In genomic region chr21:29091032-29091431, GRCh38 we compare ENCODE assay signal across 12 cellular contexts. TPM values are rescaled to one million over a fixed set of nuclear protein-coding genes. Genes with fewer than 3 reads are reported as not detected.
A peak's percentile ranks its signal among the peaks of the same experiment; 100 is the strongest.
DNase-seq lines count a peak whose midpoint lies in the region; ATAC-seq and TF ChIP-seq lines count a peak whose summit lies in the region.
"Had no signal": no experiment of that assay in that cellular context is flagged by ENCODE, and none has a peak within 500 bp of the region (broad histone marks: within the 10 kb centered on the region; RNA-seq: fewer than 3 reads in every experiment).

No MANE protein-coding gene starts in this region.

- no peak overlapping the region for H3K4me3 ChIP-seq in neural progenitor cell

- no peaks in the 10 kb centered on the region for H3K27me3 Mint-ChIP-seq in neural progenitor cell (ENCODE audit: insufficient read depth, low read depth)

- H2AFZ ChIP-seq in neural progenitor cell (replicated peaks), result no peak overlapping the region

- no peaks in the 10 kb centered on the region for H3K79me2 ChIP-seq in neural progenitor cell (ENCODE audit: low read depth)

- H3F3A ChIP-seq in neural progenitor cell (ENCODE audit: low read depth), result no peaks in the 10 kb centered on the region

- H3K27me3 ChIP-seq in neural progenitor cell, result no peaks in the 10 kb centered on the region

- no peaks in the 10 kb centered on the region for H3K36me3 Mint-ChIP-seq in neural progenitor cell

- no peaks in the 10 kb centered on the region for H3K36me3 ChIP-seq in neural progenitor cell

- no peaks in the 10 kb centered on the region for H4K20me1 ChIP-seq in neural progenitor cell (ENCODE audit: low read depth)

- ATAC-seq in GM21526 (IDR thresholded peaks at IDR 0.05; ENCODE audit: low FRiP score, unreplicated experiment), result no peak

- H3K9me3 ChIP-seq in neural progenitor cell (ENCODE audit: low read depth), result no peaks in the 10 kb centered on the region

- H3K9me3 Mint-ChIP-seq in neural progenitor cell, result no peaks in the 10 kb centered on the region
- H3K9me3 Mint-ChIP-seq: T-helper 1 cell treated with Interleukin-12 subunit alpha and Interleukin-12 subunit beta and Interleukin-4 antibody, amounts not matched to agents 30 μg/mL and 1 μg/mL, for 36 hours had no signal

- DNase-seq in ELR (ENCODE audit: low read depth) (peak; percentile 92), NCI-H69 (lab: John Stamatoyannopoulos, UW) (peak; percentile 8), dermis blood vessel endothelial cell (peak; percentile 52), renal cortical epithelial cell (ENCODE audit: low read depth) (peak; percentile 80), neural progenitor cell (ENCODE audit: low spot score) (no peak), pons (ENCODE audit: low spot score) (no peak)
- DNase-seq: activated CD4-positive, alpha-beta T cell treated with anti-CD3 and anti-CD28 coated beads, Interleukin-2, amount 50 U/mL, for 48 hours; DMS153; effector memory CD4-positive, alpha-beta T cell; NCI-H1417 treated with DMSO at 0.1 percent for 48 hours had no signal

- H3K4me3 Mint-ChIP-seq in neural progenitor cell, result no peak overlapping the region
- H3K4me3 Mint-ChIP-seq: T-helper 1 cell treated with Interleukin-12 subunit alpha and Interleukin-12 subunit beta and Interleukin-4 antibody, amounts not matched to agents 30 μg/mL and 1 μg/mL, for 36 hours had no signal

- peaks cover 14% of the 10 kb centered on the region for H3K4me1 ChIP-seq in neural progenitor cell

- H3K4me2 ChIP-seq in neural progenitor cell, result no peak overlapping the region

- H3K9ac ChIP-seq in neural progenitor cell, result no peak overlapping the region

- peaks cover 11% of the 10 kb centered on the region for H3K4me1 Mint-ChIP-seq in neural progenitor cell

- no peak overlapping the region for H3K27ac ChIP-seq in neural progenitor cell

- TF ChIP-seq CTCF in neural progenitor cell (IDR thresholded peaks at IDR 0.05), result no peak

- no peak overlapping the region for H3K27ac Mint-ChIP-seq in neural progenitor cell
- H3K27ac Mint-ChIP-seq: T-helper 1 cell treated with Interleukin-12 subunit alpha and Interleukin-12 subunit beta and Interleukin-4 antibody, amounts not matched to agents 30 μg/mL and 1 μg/mL, for 36 hours had no signal

RNA-seq across cellular contexts. Expression of gene CCT8, which starts 17.6 kb away (rescaled TPM):
- total RNA-seq in dermis blood vessel endothelial cell (234 and 314 TPM in 2 replicates), renal cortical epithelial cell (247 and 329 TPM in 2 replicates), neural progenitor cell (ENCODE audit: low replicate concordance) (433 and 642 TPM in 2 replicates)

RNA-seq across cellular contexts. Expression of gene MAP3K7CL, which starts 39.4 kb away (rescaled TPM):
- 2.2 and 3.7 TPM in 2 replicates for total RNA-seq in dermis blood vessel endothelial cell
- 9.6 and 25.5 TPM in 2 replicates for total RNA-seq in renal cortical epithelial cell
- total RNA-seq in neural progenitor cell (ENCODE audit: low replicate concordance), result 0.12 TPM in 1 of 2 replicates, not detected in the other

Comparison
In these comparisons a context has a peak if more than half of its experiments do, and no peak if none do; other contexts are left out.
1. DNase-seq: peak in ELR (single experiment), NCI-H69 (single experiment), dermis blood vessel endothelial cell (single experiment) and renal cortical epithelial cell (single experiment); none in neural progenitor cell (single experiment) and pons (single experiment).